Comparison of ENCODE assay signal across 9 cellular contexts in genomic region chr3:196499807-196500524, GRCh38. TPM values are rescaled to one million over a fixed set of nuclear protein-coding genes. Genes with fewer than 3 reads are reported as not detected.
A peak's percentile ranks its signal among the peaks of the same experiment; 100 is the strongest.
DNase-seq lines count a peak whose midpoint lies in the region; ATAC-seq and TF ChIP-seq lines count a peak whose summit lies in the region.
"Had no signal": no experiment of that assay in that cellular context is flagged by ENCODE, and none has a peak within 500 bp of the region (broad histone marks: within the 10 kb centered on the region; RNA-seq: fewer than 3 reads in every experiment).

No MANE protein-coding gene starts in this region.

- no peaks in the 10 kb centered on the region for H3K27me3 ChIP-seq in Caco-2 (replicated peaks; ENCODE audit: control insufficient read depth, insufficient read depth, low read length)

- peaks cover 8% of the 10 kb centered on the region; the same call in 1 of the 2 replicates for H3K4me1 ChIP-seq in Caco-2
- H3K4me1 ChIP-seq in OCI-LY7 (ENCODE audit: insufficient read depth, low read length, poor library complexity, severe bottlenecking), result peaks cover 16% of the 10 kb centered on the region

- peak overlapping the region; percentile 99 for H3K4me2 ChIP-seq in OCI-LY7 (ENCODE audit: low read length)

- H3K36me3 ChIP-seq in Caco-2 (ENCODE audit: control insufficient read depth, insufficient read depth, low read length) (0 out of 2 replicates have a peak, but pooled peaks cover 1% of the 10 kb centered on the region), OCI-LY7 (ENCODE audit: insufficient read depth, low read length) (peaks cover 58% of the 10 kb centered on the region)

- H4K20me1 ChIP-seq in OCI-LY7 (ENCODE audit: insufficient read depth, low read length), result peaks cover 27% of the 10 kb centered on the region

- peak overlapping the region; percentile 2 for H3K27ac ChIP-seq in OCI-LY7 (ENCODE audit: low read depth, low read length, poor library complexity, severe bottlenecking)

- POLR2A ChIA-PET in Caco-2 (lab: Charles Lee) (no interaction called here), OCI-LY7 (lab: Charles Lee) (no interaction called here)

- TF ChIP-seq CTCF in Caco-2 (IDR thresholded peaks at IDR 0.05; ENCODE audit: insufficient read depth in 1 of 2, low read depth in 1 of 2, low read length in 1 of 2, severe bottlenecking in 1 of 2, unreplicated experiment in 1 of 2) (no peak), OCI-LY7 (conservative IDR thresholded peaks at IDR 0.05; ENCODE audit: low read length) (no peak), osteocyte (IDR thresholded peaks at IDR 0.05) (no peak)

- DNase-seq in Caco-2, result no peak
- DNase-seq in OCI-LY7 (ENCODE audit: low spot score), result no peak
- no peak for DNase-seq in effector memory CD8-positive, alpha-beta T cell
- no peak for DNase-seq in osteocyte (ENCODE audit: extremely low spot score, unreplicated experiment)
- no peak for DNase-seq in glomerular visceral epithelial cell (ENCODE audit: extremely low spot score)
- no peak for DNase-seq in DMS114 treated with DMSO at 0.1 percent for 48 hours (lab: John Stamatoyannopoulos, UW; ENCODE audit: unreplicated experiment)
- DNase-seq in SHP77 (lab: John Stamatoyannopoulos, UW), result no peak
- DNase-seq: anterior cingulate cortex had no signal

- H3K79me2 ChIP-seq in OCI-LY7 (ENCODE audit: insufficient read depth, low read depth, low read length), result peaks cover 84% of the 10 kb centered on the region

- ATAC-seq in effector memory CD8-positive, alpha-beta T cell (replicated peaks), result no peak
- no peak for ATAC-seq in GM21360 (IDR thresholded peaks at IDR 0.05; ENCODE audit: unreplicated experiment)

- peak overlapping the region; percentile 46 for H3K4me3 ChIP-seq in Caco-2 (ENCODE audit: low read depth, low read length)
- H3K4me3 ChIP-seq in OCI-LY7 (ENCODE audit: low read depth, low read length, poor library complexity, severe bottlenecking), result peak overlapping the region; percentile 80

- BruUV-seq in Caco-2 (replicated peaks; lab: Mats Ljungman, UMichigan) (TSS peak; percentile 0), OCI-LY7 (replicated peaks; lab: Mats Ljungman, UMichigan) (TSS peak; percentile 0)

- no peaks in the 10 kb centered on the region for H3K9me3 Mint-ChIP-seq in Caco-2 (ENCODE audit: unreplicated experiment)
- no peaks in the 10 kb centered on the region for H3K9me3 Mint-ChIP-seq in effector memory CD8-positive, alpha-beta T cell
- no peaks in the 10 kb centered on the region for H3K9me3 Mint-ChIP-seq in osteocyte (ENCODE audit: unreplicated experiment)

- no peak overlapping the region for H2AFZ ChIP-seq in OCI-LY7 (ENCODE audit: low read length)

- intact Hi-C loops in Caco-2 (cut with micrococcal nuclease; ENCODE audit: unreplicated experiment) (no loop called here), OCI-LY7 (cut with micrococcal nuclease; ENCODE audit: unreplicated experiment) (loop anchor here (5.0 kb wide), 1 partner anchor 183 kb away; the partner anchor contains the start of gene DYNLT2B)

- H3K27me3 Mint-ChIP-seq in Caco-2 (ENCODE audit: insufficient read depth, unreplicated experiment) (no peaks in the 10 kb centered on the region), osteocyte (ENCODE audit: unreplicated experiment) (no peaks in the 10 kb centered on the region)
- no peaks in the 10 kb centered on the region for H3K27me3 Mint-ChIP-seq in effector memory CD8-positive, alpha-beta T cell

- H3K4me1 Mint-ChIP-seq in Caco-2 (ENCODE audit: low read depth, unreplicated experiment), result peaks cover 6% of the 10 kb centered on the region
- peaks cover 48 to 71% of the 10 kb centered on the region in 2 donors for H3K4me1 Mint-ChIP-seq in effector memory CD8-positive, alpha-beta T cell (ENCODE audit: low read depth in 2 of 2)
- H3K4me1 Mint-ChIP-seq in osteocyte (ENCODE audit: unreplicated experiment), result peaks cover 28% of the 10 kb centered on the region

- H3K27ac Mint-ChIP-seq in Caco-2 (ENCODE audit: unreplicated experiment) (peak overlapping the region; percentile 83), osteocyte (ENCODE audit: unreplicated experiment) (peak overlapping the region; percentile 92)
- peak overlapping the region; percentile 1 to 70 for H3K27ac Mint-ChIP-seq in effector memory CD8-positive, alpha-beta T cell

- H3K36me3 Mint-ChIP-seq in Caco-2 (ENCODE audit: insufficient read depth, unreplicated experiment) (peaks cover 53% of the 10 kb centered on the region), osteocyte (ENCODE audit: unreplicated experiment) (peaks cover 2% of the 10 kb centered on the region)
- H3K36me3 Mint-ChIP-seq in effector memory CD8-positive, alpha-beta T cell (ENCODE audit: insufficient read depth), result peaks cover 57% of the 10 kb centered on the region

- CTCF ChIA-PET in Caco-2 (lab: Charles Lee) (no interaction called here), OCI-LY7 (lab: Charles Lee; ENCODE audit: unreplicated experiment) (no interaction called here)

- H3K9me2 ChIP-seq in OCI-LY7 (ENCODE audit: insufficient read depth, low read length), result no peaks in the 10 kb centered on the region

- H3K9me3 ChIP-seq in Caco-2 (no peaks in the 10 kb centered on the region), OCI-LY7 (ENCODE audit: low read length) (no peaks in the 10 kb centered on the region)

- peak overlapping the region; percentile 90 for H3K4me3 Mint-ChIP-seq in Caco-2 (ENCODE audit: unreplicated experiment)
- H3K4me3 Mint-ChIP-seq in effector memory CD8-positive, alpha-beta T cell, result peak overlapping the region; percentile 99 to 100
- peak overlapping the region; percentile 98 for H3K4me3 Mint-ChIP-seq in osteocyte (ENCODE audit: unreplicated experiment)

RNA-seq across cellular contexts. Expression of gene RNF168, which starts 3.6 kb away (rescaled TPM):
- 18.5 and 18.9 TPM in 2 replicates for total RNA-seq in Caco-2 (2022)
- total RNA-seq in OCI-LY7 (2014; rRNA removed; shearing (Covaris generic)), result 29.6 and 31.3 TPM in 2 replicates
- 38.1 and 38.7 TPM in 2 replicates for total RNA-seq in OCI-LY7 (2022)
- 17.2 and 19.8 TPM in 2 replicates for total RNA-seq in osteocyte

RNA-seq across cellular contexts. Expression of gene SMCO1, which starts 15.2 kb away (rescaled TPM):
- total RNA-seq in Caco-2 (2022), result not detected in 2 replicates
- not detected in 2 replicates for total RNA-seq in OCI-LY7 (2014; rRNA removed; shearing (Covaris generic))
- total RNA-seq in OCI-LY7 (2022), result not detected in 2 replicates
- total RNA-seq in osteocyte, result not detected in 2 replicates

Comparison
In these comparisons a context has a peak if more than half of its experiments do, and no peak if none do; other contexts are left out.
1. H3K27ac Mint-ChIP-seq: peak in every context shown above with its lines; median percentile 92 in osteocyte; 83 in Caco-2; 36 in effector memory CD8-positive, alpha-beta T cell.